22 cellular contexts compared by ENCODE assay signal in the genomic region with DNA sequence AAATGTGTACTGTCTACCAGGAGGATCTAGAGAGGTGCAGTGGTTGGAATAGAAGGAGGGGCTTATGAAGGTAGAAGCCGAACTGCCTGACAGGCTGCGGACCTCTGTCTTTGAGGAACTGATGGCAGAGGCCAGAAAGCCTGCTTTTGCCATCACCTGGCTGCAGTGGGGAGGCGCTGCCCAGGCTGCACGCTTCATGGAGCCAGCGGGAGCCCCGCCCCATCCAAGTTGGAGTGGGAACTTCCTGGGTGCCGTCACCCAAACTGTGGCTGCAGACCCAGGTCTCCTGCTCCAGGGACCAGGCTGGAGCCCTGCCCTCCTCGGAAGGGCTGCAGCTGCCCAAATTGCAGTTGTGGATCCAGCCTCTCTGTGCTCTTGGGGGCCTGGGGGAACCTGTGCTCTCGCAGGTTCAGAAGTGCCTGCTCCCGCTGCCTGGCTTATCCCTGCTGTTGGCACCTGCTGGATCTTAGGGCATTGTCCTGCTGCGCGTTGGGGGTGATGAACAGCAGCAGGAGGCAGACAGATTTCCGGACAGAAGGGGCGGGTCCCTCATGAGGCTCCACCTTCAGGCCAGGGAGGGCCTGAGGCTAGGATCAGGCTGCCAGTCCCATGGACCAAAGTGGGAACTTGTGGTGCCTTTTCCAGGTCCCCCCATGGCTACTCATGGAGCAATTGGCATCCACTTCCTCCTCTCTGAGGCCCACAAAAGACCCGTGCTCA.
A peak's percentile ranks its signal among the peaks of the same experiment; 100 is the strongest.
DNase-seq lines count a peak whose midpoint lies in the region; ATAC-seq and TF ChIP-seq lines count a peak whose summit lies in the region.
"Had no signal": no experiment of that assay in that cellular context is flagged by ENCODE, and none has a peak within 500 bp of the region (broad histone marks: within the 10 kb centered on the region; RNA-seq: fewer than 3 reads in every experiment).

No MANE protein-coding gene starts in this region.

- no peaks in the 10 kb centered on the region for H3K9me2 ChIP-seq in MM.1S (replicated peaks; ENCODE audit: insufficient read depth, low read length)

- H3K4me3 Mint-ChIP-seq in chondrocyte (ENCODE audit: unreplicated experiment), result no peak overlapping the region
- H3K4me3 Mint-ChIP-seq: activated T-helper 17 cell treated with anti-CD3 and anti-CD28 coated beads, Interleukin-2, amount 50 U/mL, for 72 hours; B cell; brain; dendritic cell treated with granulocyte-macrophage colony-stimulating factor and Interleukin-4, amounts not matched to agents 40 ng/mL and 50 ng/mL, for 4 days; natural killer cell had no signal

- no peaks in the 10 kb centered on the region for H3F3A ChIP-seq in MM.1S (ENCODE audit: insufficient read depth, low read length)

- no peaks in the 10 kb centered on the region for H3K36me3 ChIP-seq in MM.1S (replicated peaks; ENCODE audit: insufficient read depth, low read length)
- H3K36me3 ChIP-seq: prostate gland had no signal

- TF ChIP-seq CTCF in GM12865 (IDR thresholded peaks at IDR 0.05; ENCODE audit: insufficient read depth, low read depth, low read length, missing control alignments), result no peak
- TF ChIP-seq CTCF in chondrocyte (IDR thresholded peaks at IDR 0.05), result no peak
- TF ChIP-seq CTCF in MM.1S (IDR thresholded peaks at IDR 0.05; ENCODE audit: low read length), result no peak

- H3K9ac ChIP-seq in MM.1S (ENCODE audit: low read length), result no peak overlapping the region

- no peak overlapping the region for H3K4me2 ChIP-seq in MM.1S (ENCODE audit: low read depth, low read length)

- peaks cover 25% of the 10 kb centered on the region for H3K27me3 Mint-ChIP-seq in chondrocyte (ENCODE audit: low read depth)
- H3K27me3 Mint-ChIP-seq: B cell; brain; dendritic cell treated with granulocyte-macrophage colony-stimulating factor and Interleukin-4, amounts not matched to agents 40 ng/mL and 50 ng/mL, for 4 days had no signal

- DNase-seq in COR-L47 (lab: John Stamatoyannopoulos, UW) (peak; percentile 49), GM12865 (ENCODE audit: low read depth) (peak; percentile 3), NCI-H69 (lab: John Stamatoyannopoulos, UW) (peak; percentile 3), chondrocyte (ENCODE audit: low spot score) (peak; percentile 64), putamen (ENCODE audit: low spot score) (no peak), MM.1S (no peak)
- no peak for DNase-seq in stimulated activated CD4-positive, alpha-beta T cell treated with anti-CD3 and anti-CD28 coated beads, Interleukin-2, amount 100 ng/mL, for 48 hours
- DNase-seq: activated CD4-positive, CD25-positive, alpha-beta regulatory T cell treated with anti-CD3 and anti-CD28 coated beads, Interleukin-2, amount 50 U/mL, for 72 hours; DMS 273 treated with DMSO at 0.1 percent for 48 hours; foreskin melanocyte; mesenchymal stem cell; natural killer cell; NCI-H2171 treated with DMSO at 0.1 percent for 48 hours; small intestine had no signal

- H3K4me3 ChIP-seq in GM12865 (ENCODE audit: low read depth, low read length), result no peak overlapping the region
- H3K4me3 ChIP-seq in MM.1S (ENCODE audit: low read length), result no peak overlapping the region
- H3K4me3 ChIP-seq: prostate gland, SK-N-MC had no signal

- H3K9me3 ChIP-seq in MM.1S (replicated peaks; ENCODE audit: insufficient read depth, low read length), result no peaks in the 10 kb centered on the region
- H3K9me3 ChIP-seq: prostate gland had no signal

- H3K36me3 Mint-ChIP-seq in chondrocyte (ENCODE audit: low read depth), result no peaks in the 10 kb centered on the region
- H3K36me3 Mint-ChIP-seq: brain, natural killer cell had no signal

- no peaks in the 10 kb centered on the region for H3K4me1 ChIP-seq in MM.1S (ENCODE audit: low read length)
- H3K4me1 ChIP-seq: prostate gland had no signal

- H2AFZ ChIP-seq in MM.1S (ENCODE audit: low read length), result no peak overlapping the region

- no peak overlapping the region for H3K27ac Mint-ChIP-seq in chondrocyte (ENCODE audit: unreplicated experiment)
- H3K27ac Mint-ChIP-seq: activated T-helper 17 cell treated with anti-CD3 and anti-CD28 coated beads, Interleukin-2, amount 50 U/mL, for 72 hours; B cell; dendritic cell treated with granulocyte-macrophage colony-stimulating factor and Interleukin-4, amounts not matched to agents 40 ng/mL and 50 ng/mL, for 4 days; natural killer cell had no signal

- H3K27me3 ChIP-seq in MM.1S (replicated peaks; ENCODE audit: insufficient read depth, low read length), result no peaks in the 10 kb centered on the region

- H3K79me2 ChIP-seq in MM.1S (ENCODE audit: low read length), result no peaks in the 10 kb centered on the region

- H3K4me1 Mint-ChIP-seq in chondrocyte (ENCODE audit: low read depth), result no peaks in the 10 kb centered on the region
- H3K4me1 Mint-ChIP-seq: activated T-helper 17 cell treated with anti-CD3 and anti-CD28 coated beads, Interleukin-2, amount 50 U/mL, for 72 hours; B cell; brain; natural killer cell had no signal

- H3K9me3 Mint-ChIP-seq in chondrocyte (ENCODE audit: low read depth), result no peaks in the 10 kb centered on the region
- H3K9me3 Mint-ChIP-seq: activated T-helper 17 cell treated with anti-CD3 and anti-CD28 coated beads, Interleukin-2, amount 50 U/mL, for 72 hours; brain; dendritic cell treated with granulocyte-macrophage colony-stimulating factor and Interleukin-4, amounts not matched to agents 40 ng/mL and 50 ng/mL, for 4 days had no signal

- no peaks in the 10 kb centered on the region for H4K20me1 ChIP-seq in MM.1S (ENCODE audit: insufficient read depth, low read length)

- no peak overlapping the region for H3K27ac ChIP-seq in MM.1S (ENCODE audit: low read length)
- H3K27ac ChIP-seq: HL-60, prostate gland, SK-N-MC had no signal

- no peak for ATAC-seq in HG03439 (IDR thresholded peaks at IDR 0.05; ENCODE audit: unreplicated experiment)
- ATAC-seq: activated T-helper 17 cell treated with anti-CD3 and anti-CD28 coated beads, Interleukin-2, amount 50 U/mL, for 72 hours; natural killer cell had no signal

Comparison
In these comparisons a context has a peak if more than half of its experiments do, and no peak if none do; other contexts are left out.
1. DNase-seq: peak in COR-L47 (single experiment), GM12865 (single experiment), NCI-H69 (single experiment) and chondrocyte (single experiment); none in putamen (single experiment), MM.1S (single experiment) and stimulated activated CD4-positive, alpha-beta T cell treated with anti-CD3 and anti-CD28 coated beads, Interleukin-2, amount 100 ng/mL, for 48 hours (0 of 2).